Comparison of ENCODE assay signal across 23 cellular contexts in genomic region chr14:23041729-23042128, GRCh38. TPM values are rescaled to one million over a fixed set of nuclear protein-coding genes. Genes with fewer than 3 reads are reported as not detected.
"Had no signal": no experiment of that assay in that cellular context is flagged by ENCODE, and none has a peak within 500 bp of the region (broad histone marks: within the 10 kb centered on the region; RNA-seq: fewer than 3 reads in every experiment).

No MANE protein-coding gene starts in this region.

- H3K9me3 ChIP-seq: body of pancreas, neutrophil, upper lobe of right lung had no signal

- H3K27ac ChIP-seq: body of pancreas, dorsolateral prefrontal cortex, neutrophil, parathyroid adenoma, upper lobe of right lung had no signal

- H3K4me1 ChIP-seq: parathyroid adenoma had no signal

- DNase-seq: activated CD4-positive, alpha-beta memory T cell treated with anti-CD3 and anti-CD28 coated beads, Interleukin-2, amount 10 ng/mL, durations not matched to agents 7 days and 5 days; activated CD4-positive, alpha-beta T cell treated with anti-CD3 and anti-CD28 coated beads for 48 hours; activated CD4-positive, CD25-positive, alpha-beta regulatory T cell; activated CD8-positive, alpha-beta memory T cell treated with anti-CD3 and anti-CD28 coated beads, Interleukin-2, amount 10 ng/mL, durations not matched to agents 7 days and 5 days; activated naive CD4-positive, alpha-beta T cell; activated naive CD8-positive, alpha-beta T cell treated with anti-CD3 and anti-CD28 coated beads for 36 hours; amygdala; body of pancreas; caudate nucleus; dorsolateral prefrontal cortex; endodermal cell; hypothalamus; left colon; natural killer cell; stimulated activated CD4-positive, alpha-beta T cell treated with anti-CD3 and anti-CD28 coated beads, Interleukin-4, amount 100 ng/mL, for 4 hours; stimulated activated naive B cell treated with anti-CD40 and anti-IgM and Interleukin-4, amounts not matched to agents 10 μg/mL and 1 μg/mL and 100 μg/mL, for 72 hours; upper lobe of right lung had no signal

- H3K36me3 ChIP-seq: neutrophil, upper lobe of right lung had no signal

- H3K79me2 ChIP-seq: parathyroid adenoma had no signal

- H3K27me3 ChIP-seq: body of pancreas, dorsolateral prefrontal cortex, neutrophil, upper lobe of right lung had no signal

- H3K4me3 ChIP-seq: body of pancreas, dorsolateral prefrontal cortex, lung, upper lobe of right lung had no signal

- H2AFZ ChIP-seq: parathyroid adenoma had no signal

RNA-seq across cellular contexts. Expression of gene PSMB11, which starts 0.3 kb away (rescaled TPM):
- total RNA-seq: activated CD4-positive, alpha-beta memory T cell treated with anti-CD3 and anti-CD28 coated beads, Interleukin-2, amount 10 ng/mL, durations not matched to agents 7 days and 5 days; activated CD8-positive, alpha-beta memory T cell treated with anti-CD3 and anti-CD28 coated beads, Interleukin-2, amount 10 ng/mL, durations not matched to agents 7 days and 5 days; activated naive CD8-positive, alpha-beta T cell treated with anti-CD3 and anti-CD28 coated beads for 36 hours; body of pancreas; endodermal cell; epithelial cell of proximal tubule; left colon; lung; natural killer cell; sciatic nerve; upper lobe of right lung had no signal
- polyA plus RNA-seq: fibroblast of lung, lung had no signal
